13 cellular contexts compared by ENCODE assay signal in the genomic region with DNA sequence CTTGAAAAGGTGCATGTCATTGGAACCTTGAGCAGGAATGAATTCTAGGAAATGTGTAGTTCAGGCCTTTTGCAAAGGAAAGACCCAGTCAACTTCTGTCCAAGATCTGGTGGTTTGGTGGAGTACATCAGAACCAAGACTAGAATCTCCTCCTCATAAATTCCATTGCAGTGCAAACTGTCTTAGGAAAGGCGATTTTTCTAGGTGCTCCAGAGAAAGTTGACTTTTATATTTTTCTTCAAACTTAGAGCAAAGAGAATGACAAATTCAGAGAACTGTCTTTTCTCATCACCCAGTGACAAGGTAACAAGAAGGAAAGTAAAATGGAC. TPM values are rescaled to one million over a fixed set of nuclear protein-coding genes. Genes with fewer than 3 reads are reported as not detected.
DNase-seq lines count a peak whose midpoint lies in the region; ATAC-seq and TF ChIP-seq lines count a peak whose summit lies in the region.
"Had no signal": no experiment of that assay in that cellular context is flagged by ENCODE, and none has a peak within 500 bp of the region (broad histone marks: within the 10 kb centered on the region; RNA-seq: fewer than 3 reads in every experiment).

No MANE protein-coding gene starts in this region.

- no peaks in the 10 kb centered on the region for H3K9me3 Mint-ChIP-seq in CD8-positive, alpha-beta memory T cell
- no peaks in the 10 kb centered on the region for H3K9me3 Mint-ChIP-seq in osteocyte (ENCODE audit: unreplicated experiment)
- H3K9me3 Mint-ChIP-seq: activated T-cell treated with anti-CD3 and anti-CD28 coated beads, Interleukin-2, amount 50 U/mL, for 4 hours; nephron progenitor cell had no signal

- peak overlapping the region; percentile 73 for H3K4me2 ChIP-seq in PC-3 (ENCODE audit: low read length)

- no peak for ATAC-seq in PC-3
- no peak for ATAC-seq in HG02610 (IDR thresholded peaks at IDR 0.05; ENCODE audit: unreplicated experiment)
- ATAC-seq in HG03196 (IDR thresholded peaks at IDR 0.05; ENCODE audit: unreplicated experiment): no peak
- no peak for ATAC-seq in HG02885 (IDR thresholded peaks at IDR 0.05; ENCODE audit: poor library complexity, unreplicated experiment)

- H3K9ac ChIP-seq in PC-3 (ENCODE audit: low read length) (peak overlapping the region; percentile 49; the same call in 1 of the 2 replicates), colonic mucosa (ENCODE audit: low read depth in 2 of 2, low read length in 2 of 2) (peak overlapping the region in 1 of 2 donors; percentile 60)

- H3K27ac Mint-ChIP-seq in CD8-positive, alpha-beta memory T cell: peak overlapping the region in 3 of 8 donors; percentile 38 to 85 (median 80)
- H3K27ac Mint-ChIP-seq in osteocyte (ENCODE audit: unreplicated experiment): peak overlapping the region; percentile 54
- H3K27ac Mint-ChIP-seq: nephron progenitor cell had no signal

- H2AFZ ChIP-seq in PC-3 (ENCODE audit: low read length): no peak overlapping the region

- H3K79me2 ChIP-seq in PC-3 (ENCODE audit: low read length): no peaks in the 10 kb centered on the region

- H3F3A ChIP-seq in PC-3 (ENCODE audit: low read length, unreplicated experiment): no peaks in the 10 kb centered on the region

- CTCF ChIA-PET in CD8-positive, alpha-beta memory T cell (lab: Charles Lee): no interaction called here
- CTCF ChIA-PET in PC-3 (lab: Charles Lee): interaction anchor here (0.7 kb wide), 2 partner anchors 76 to 108 kb away, joined by 3 to 4 read pairs; no protein-coding TSS in a partner anchor

- H3K27me3 Mint-ChIP-seq in CD8-positive, alpha-beta memory T cell: no peaks in the 10 kb centered on the region
- H3K27me3 Mint-ChIP-seq in osteocyte (ENCODE audit: unreplicated experiment): no peaks in the 10 kb centered on the region

- H4K20me1 ChIP-seq in PC-3 (ENCODE audit: low read length): no peaks in the 10 kb centered on the region

- intact Hi-C loops in PC-3 (cut with micrococcal nuclease) (loop anchor here (5.0 kb wide), 3 partner anchors 35 to 260 kb away; a partner anchor contains a TSS), colonic mucosa (cut with DNase I) (no loop called here)

- TF ChIP-seq CTCF in PC-3 (conservative IDR thresholded peaks at IDR 0.05; ENCODE audit: low read depth, low read length) (no peak), colonic mucosa (IDR thresholded peaks at IDR 0.05) (no peak), osteocyte (IDR thresholded peaks at IDR 0.05) (no peak)

- H3K36me3 Mint-ChIP-seq in CD8-positive, alpha-beta memory T cell: peaks cover 10 to 29% (median 12%) of the 10 kb centered on the region in 3 donors
- H3K36me3 Mint-ChIP-seq in osteocyte (ENCODE audit: unreplicated experiment): no peaks in the 10 kb centered on the region

- H3K27me3 ChIP-seq in CD8-positive, alpha-beta memory T cell (ENCODE audit: insufficient read depth, low read length, poor library complexity, severe bottlenecking): no peaks in the 10 kb centered on the region
- H3K27me3 ChIP-seq in PC-3 (ENCODE audit: low read length) (no peaks in the 10 kb centered on the region), colonic mucosa (no peaks in the 10 kb centered on the region)
- H3K27me3 ChIP-seq: thyroid gland had no signal

- peaks cover 19% of the 10 kb centered on the region for H3K4me1 ChIP-seq in CD8-positive, alpha-beta memory T cell (ENCODE audit: insufficient read depth, low read length)
- H3K4me1 ChIP-seq in PC-3 (ENCODE audit: insufficient read depth, low read length) (peaks cover 21% of the 10 kb centered on the region), colonic mucosa (no peaks in the 10 kb centered on the region)
- H3K4me1 ChIP-seq: thyroid gland had no signal

- POLR2A ChIA-PET in CD8-positive, alpha-beta memory T cell (lab: Charles Lee): no interaction called here
- POLR2A ChIA-PET in PC-3 (lab: Charles Lee; ENCODE audit: unreplicated experiment): interaction anchor here (0.6 kb wide), 1 partner anchor 12 kb away, joined by 7 read pairs; no protein-coding TSS in a partner anchor

- H3K4me1 Mint-ChIP-seq in CD8-positive, alpha-beta memory T cell: peaks cover 39 to 56% (median 53%) of the 10 kb centered on the region in 3 donors
- peaks cover 27% of the 10 kb centered on the region for H3K4me1 Mint-ChIP-seq in osteocyte (ENCODE audit: unreplicated experiment)
- H3K4me1 Mint-ChIP-seq: nephron progenitor cell had no signal

- no peaks in the 10 kb centered on the region for H3K9me2 ChIP-seq in PC-3 (replicated peaks; ENCODE audit: low read length)

- H3K27ac ChIP-seq in CD8-positive, alpha-beta memory T cell (ENCODE audit: low read depth, low read length): peak overlapping the region; percentile 12
- H3K27ac ChIP-seq in PC-3 (ENCODE audit: low read length) (peak overlapping the region; percentile 93), colonic mucosa (peak overlapping the region; percentile 58)
- H3K27ac ChIP-seq: thyroid gland had no signal

- peak overlapping the region in 1 of 7 donors; percentile 52 for H3K4me3 Mint-ChIP-seq in CD8-positive, alpha-beta memory T cell
- no peak overlapping the region for H3K4me3 Mint-ChIP-seq in osteocyte (ENCODE audit: unreplicated experiment)
- H3K4me3 Mint-ChIP-seq: activated T-cell treated with anti-CD3 and anti-CD28 coated beads, Interleukin-2, amount 50 U/mL, for 4 hours; nephron progenitor cell had no signal

- DNase-seq in CD8-positive, alpha-beta memory T cell: no peak
- DNase-seq in PC-3 (no peak), colonic mucosa (no peak), osteocyte (ENCODE audit: extremely low spot score, unreplicated experiment) (no peak)
- no peak for DNase-seq in activated CD8-positive, alpha-beta memory T cell treated with anti-CD3 and anti-CD28 coated beads for 24 hours
- DNase-seq: activated T-cell treated with anti-CD3 and anti-CD28 coated beads, Interleukin-2, amount 50 U/mL, for 4 hours; AML-193; cortex of kidney; nephron progenitor cell; thyroid gland had no signal

- H3K9me3 ChIP-seq in CD8-positive, alpha-beta memory T cell (ENCODE audit: low read length): no peaks in the 10 kb centered on the region
- H3K9me3 ChIP-seq in PC-3 (ENCODE audit: low read length) (no peaks in the 10 kb centered on the region), colonic mucosa (no peaks in the 10 kb centered on the region)
- H3K9me3 ChIP-seq: thyroid gland had no signal

- H3K36me3 ChIP-seq in CD8-positive, alpha-beta memory T cell (ENCODE audit: insufficient read depth, low read length): no peaks in the 10 kb centered on the region
- H3K36me3 ChIP-seq in PC-3 (ENCODE audit: low read depth, low read length) (no peaks in the 10 kb centered on the region), colonic mucosa (no peaks in the 10 kb centered on the region)
- H3K36me3 ChIP-seq: thyroid gland had no signal

- no TSS peak for BruUV-seq in PC-3 (replicated peaks; lab: Mats Ljungman, UMichigan)

- no peak overlapping the region for H3K4me3 ChIP-seq in CD8-positive, alpha-beta memory T cell (ENCODE audit: low read length)
- H3K4me3 ChIP-seq in PC-3 (ENCODE audit: low read length) (no peak overlapping the region), colonic mucosa (no peak overlapping the region)
- H3K4me3 ChIP-seq: thyroid gland had no signal

RNA-seq across cellular contexts. Expression of a gene that starts 50.0 kb away (rescaled TPM):
- 1 to 10 TPM; 1.5 to 1.6 TPM for total RNA-seq in CD8-positive, alpha-beta memory T cell
- 1.3 TPM for polyA plus RNA-seq in CD8-positive, alpha-beta memory T cell
- total RNA-seq in PC-3 (2014; rRNA removed): 9.7 and 10.2 TPM in 2 replicates
- 10 to 100 TPM in 1 of 2 donors, 1 to 10 TPM in 1; 8.1 to 16.0 TPM for total RNA-seq in colonic mucosa
- 2.7 and 4.4 TPM in 2 replicates for total RNA-seq in osteocyte

Comparison
In these comparisons a context has a peak if more than half of its experiments do, and no peak if none do; other contexts are left out.
1. H3K27ac ChIP-seq: peak in every context shown above with its lines; median percentile 93 in PC-3; 58 in colonic mucosa; 12 in CD8-positive, alpha-beta memory T cell.